Comparison of ENCODE assay signal across 1 cellular context in genomic region chr22:44990810-44991209, GRCh38.
A peak's percentile ranks its signal among the peaks of the same experiment; 100 is the strongest.
TF ChIP-seq lines count a peak whose summit lies in the region.

No MANE protein-coding gene starts in this region.

TF ChIP-seq in H1, 55 proteins besides CTCF, POLR2A, EP300 and RAD21:
- TF ChIP-seq E2F6 (IDR thresholded peaks at IDR 0.05): peak; percentile 44; the same call in 1 of the 2 replicates
- no peak for TF ChIP-seq POLR2AphosphoS5 (IDR thresholded peaks at IDR 0.05; ENCODE audit: low read depth, low read length)
